ENCODE assay signal across 8 cellular contexts in the genomic region with DNA sequence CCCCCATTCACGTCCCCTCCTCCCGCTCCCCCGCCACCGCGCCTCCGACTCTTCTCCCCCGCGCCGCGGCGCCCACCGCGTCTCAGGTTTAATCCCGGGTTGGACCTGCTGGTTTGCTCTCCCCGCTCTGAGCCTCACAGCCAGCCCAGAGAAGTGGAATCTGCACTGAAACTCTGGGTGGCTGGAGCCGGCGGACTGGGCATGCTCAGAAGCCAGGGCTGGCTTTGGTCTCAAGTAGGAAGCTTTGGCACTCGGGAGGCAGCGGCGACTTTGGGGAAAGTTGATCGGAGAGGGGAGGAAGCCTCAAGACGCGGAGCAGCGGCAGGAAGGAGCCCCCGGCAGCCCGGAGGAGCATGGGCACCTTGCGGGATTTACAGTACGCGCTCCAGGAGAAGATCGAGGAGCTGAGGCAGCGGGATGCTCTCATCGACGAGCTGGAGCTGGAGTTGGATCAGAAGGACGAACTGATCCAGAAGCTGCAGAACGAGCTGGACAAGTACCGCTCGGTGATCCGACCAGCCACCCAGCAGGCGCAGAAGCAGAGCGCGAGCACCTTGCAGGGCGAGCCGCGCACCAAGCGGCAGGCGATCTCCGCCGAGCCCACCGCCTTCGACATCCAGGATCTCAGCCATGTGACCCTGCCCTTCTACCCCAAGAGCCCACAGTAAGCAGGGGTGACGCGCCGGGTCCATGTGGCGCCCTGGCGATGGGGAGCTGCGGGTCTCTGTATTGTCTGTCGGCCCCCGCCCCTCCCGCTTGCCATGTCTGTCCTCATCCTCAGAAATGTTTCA. TPM values are rescaled to one million over a fixed set of nuclear protein-coding genes. Genes with fewer than 3 reads are reported as not detected.
DNase-seq lines count a peak whose midpoint lies in the region; ATAC-seq and TF ChIP-seq lines count a peak whose summit lies in the region.

A gene (plus strand): TSS at position 250 of the 791 bp plus-strand sequence.

- H3K27me3 Mint-ChIP-seq in Calu3 (ENCODE audit: unreplicated experiment) = peaks cover 38% of the 10 kb centered on the region

- TF ChIP-seq POLR2A in esophagus squamous epithelium (IDR thresholded peaks at IDR 0.05) = peak in 1 of 4 donors; percentile 20
- TF ChIP-seq POLR2A in testis (IDR thresholded peaks at IDR 0.05) = no peak

- H3K4me1 Mint-ChIP-seq in Calu3 (ENCODE audit: low read depth, unreplicated experiment) = no peaks in the 10 kb centered on the region

- H3K36me3 ChIP-seq in esophagus squamous epithelium (no peaks in the 10 kb centered on the region), testis (ENCODE audit: low read depth, missing control alignments) (no peaks in the 10 kb centered on the region)

- peak within 1 kb of the TSS; percentile 38 to 74 (median 60) for H3K4me3 ChIP-seq in esophagus squamous epithelium
- H3K4me3 ChIP-seq in testis = peak within 1 kb of the TSS; percentile 71 to 72

- H3K27ac ChIP-seq in VCaP (0 out of 2 replicates have a peak within 1 kb of the TSS, but pooled peaks have one; percentile 15), esophagus squamous epithelium (peak within 1 kb of the TSS; percentile 74 to 89 (median 88)), testis (peak within 1 kb of the TSS; percentile 79 to 93)

- H3K27me3 ChIP-seq in esophagus squamous epithelium (peaks cover 0 to 46% (median 1%) of the 10 kb centered on the region in 4 donors), testis (no peaks in the 10 kb centered on the region)

- TF ChIP-seq CTCF in Calu3 (IDR thresholded peaks at IDR 0.05; ENCODE audit: unreplicated experiment) = no peak
- no peak for TF ChIP-seq CTCF in VCaP (conservative IDR thresholded peaks at IDR 0.05)
- TF ChIP-seq CTCF in esophagus squamous epithelium (IDR thresholded peaks at IDR 0.05) = no peak
- no peak for TF ChIP-seq CTCF in testis (IDR thresholded peaks at IDR 0.05)

- DNase-seq in Calu3 (peak; percentile 67), HK-2 (ENCODE audit: unreplicated experiment) (peak; percentile 70), esophagus squamous epithelium (lab: John Stamatoyannopoulos, UW) (no peak), mesenteric fat pad (ENCODE audit: low spot score) (peak; percentile 92), testis (peak; percentile 81)

- H3K9me3 Mint-ChIP-seq in Calu3 (ENCODE audit: low read depth, unreplicated experiment) = no peaks in the 10 kb centered on the region

- no TSS peak for BruUV-seq in Calu3 (replicated peaks; lab: Mats Ljungman, UMichigan)

- intact Hi-C loops in Calu3 (cut with micrococcal nuclease; ENCODE audit: unreplicated experiment) = no loop called here
- intact Hi-C loops in esophagus squamous epithelium (cut with DNase I) = no loop called here
- intact Hi-C loops in testis (cut with DNase I; ENCODE audit: low total_unique reads) = no loop called here

- H3K9me3 ChIP-seq in esophagus squamous epithelium (no peaks in the 10 kb centered on the region), testis (no peaks in the 10 kb centered on the region)

- CTCF ChIA-PET in Calu3 (lab: Charles Lee) = interaction anchor here (0.6 to 0.7 kb wide), 2 partner anchors 24 to 1335 kb away, joined by 3 read pairs; no protein-coding TSS in a partner anchor

- WGBS in esophagus squamous epithelium, 2 donors = 0 to 1% methylated on average over 1 to 22 of the region's 59 CpGs
- 1 to 4% methylated on average over 20 to 56 of the region's 59 CpGs for WGBS in testis, 2 donors

- ATAC-seq in GM19467 (IDR thresholded peaks at IDR 0.05; ENCODE audit: unreplicated experiment) (no peak), GM19324 (IDR thresholded peaks at IDR 0.05; ENCODE audit: low FRiP score, unreplicated experiment) (no peak)

- H3K4me1 ChIP-seq in esophagus squamous epithelium = peaks cover 4 to 28% (median 4%) of the 10 kb centered on the region in 3 donors
- no peaks in the 10 kb centered on the region for H3K4me1 ChIP-seq in testis

- no peak within 1 kb of the TSS for H3K27ac Mint-ChIP-seq in Calu3 (ENCODE audit: unreplicated experiment)

- H3K4me3 Mint-ChIP-seq in Calu3 (ENCODE audit: low read depth, unreplicated experiment) = peak within 1 kb of the TSS; percentile 77

- peaks cover 11% of the 10 kb centered on the region for H3K36me3 Mint-ChIP-seq in Calu3 (ENCODE audit: insufficient read depth, unreplicated experiment)

RNA-seq across cellular contexts. Expression of the gene that starts here (rescaled TPM):
- total RNA-seq in Calu3 (2022) = 0.21 and 0.81 TPM in 2 replicates
- 10 to 100 TPM in 1 of 4 donors, 1 to 10 TPM in 3; 2.0 to 10.9 (median 3.8) TPM for total RNA-seq in esophagus squamous epithelium
- total RNA-seq in mesenteric fat pad = 12.9 TPM
- total RNA-seq in testis = 10 to 100 TPM; 12.5 to 15.3 TPM
- 6.3 TPM for polyA plus RNA-seq in testis (ENCODE audit: insufficient read depth, low read depth, low replicate concordance)

Comparison
In these comparisons a context has a peak if more than half of its experiments do, and no peak if none do; other contexts are left out.
1. Peak in DNase-seq in Calu3; RNA of the gene not detected or under 1 TPM.
2. H3K27ac ChIP-seq: peak in every context shown above with its lines; median percentile 88 in esophagus squamous epithelium; 86 in testis; 15 in VCaP.